In genomic region chr14:53306267-53306721, GRCh38 we compare ENCODE assay signal across 8 cellular contexts.
DNase-seq lines count a peak whose midpoint lies in the region; ATAC-seq and TF ChIP-seq lines count a peak whose summit lies in the region.

No MANE protein-coding gene starts in this region.

- in situ Hi-C loops in transverse colon (cut with MboI; ENCODE audit: low pct_ligation_motif_present in 1 of 4, low pct_unique_long_range_greater_than_20kb in 1 of 4, low sequenced_read_pairs in 3 of 4): loop anchor here in 1 of 4 donors (25.0 kb wide), 1 partner anchor 494 kb away; no protein-coding TSS in a partner anchor

- POLR2A ChIA-PET in Caco-2 (lab: Charles Lee): no interaction called here

- intact Hi-C loops in Caco-2 (cut with micrococcal nuclease; ENCODE audit: unreplicated experiment) (loop anchor here (5.0 kb wide), 1 partner anchor 484 kb away; no protein-coding TSS in a partner anchor), transverse colon (cut with DNase I; ENCODE audit: low total_unique reads) (no loop called here)

- TF ChIP-seq EP300 in transverse colon (IDR thresholded peaks at IDR 0.05; ENCODE audit: low read depth): no peak

- TF ChIP-seq CTCF in Caco-2 (IDR thresholded peaks at IDR 0.05; ENCODE audit: insufficient read depth in 1 of 2, low read depth in 1 of 2, low read length in 1 of 2, severe bottlenecking in 1 of 2, unreplicated experiment in 1 of 2): peak; percentile 65 to 82
- TF ChIP-seq CTCF in foreskin keratinocyte (conservative IDR thresholded peaks at IDR 0.05): peak; percentile 87
- TF ChIP-seq CTCF in neutrophil (IDR thresholded peaks at IDR 0.05): peak; percentile 16
- peak; percentile 68 to 79 (median 69) for TF ChIP-seq CTCF in transverse colon (IDR thresholded peaks at IDR 0.05)

- H3K9me3 ChIP-seq in Caco-2 (no peaks in the 10 kb centered on the region), neutrophil (no peaks in the 10 kb centered on the region), transverse colon (no peaks in the 10 kb centered on the region)

- H3K4me3 ChIP-seq in Caco-2 (ENCODE audit: low read depth, low read length) (peak overlapping the region; percentile 18; the same call in 1 of the 2 replicates), neutrophil (ENCODE audit: low read depth in 1 of 2, low read length in 1 of 2) (no peak overlapping the region), transverse colon (peak overlapping the region in 2 of 4 donors; percentile 12 to 44)

- peak; percentile 56 for ATAC-seq in HG02884 (IDR thresholded peaks at IDR 0.05; ENCODE audit: unreplicated experiment)
- peak; percentile 67 for ATAC-seq in foreskin keratinocyte
- no peak for ATAC-seq in HG02763 (IDR thresholded peaks at IDR 0.05; ENCODE audit: unreplicated experiment)

- no peak overlapping the region for H3K27ac Mint-ChIP-seq in Caco-2 (ENCODE audit: unreplicated experiment)

- peaks cover 5% of the 10 kb centered on the region for H3K27me3 Mint-ChIP-seq in Caco-2 (ENCODE audit: insufficient read depth, unreplicated experiment)

- H3K36me3 ChIP-seq in Caco-2 (ENCODE audit: control insufficient read depth, insufficient read depth, low read length) (no peaks in the 10 kb centered on the region), neutrophil (no peaks in the 10 kb centered on the region), transverse colon (no peaks in the 10 kb centered on the region)

- H3K27me3 ChIP-seq in Caco-2 (replicated peaks; ENCODE audit: control insufficient read depth, insufficient read depth, low read length): no peaks in the 10 kb centered on the region; the same call in 1 of the 2 replicates
- H3K27me3 ChIP-seq in foreskin keratinocyte: peaks cover 15% of the 10 kb centered on the region
- peaks cover 4% of the 10 kb centered on the region for H3K27me3 ChIP-seq in neutrophil
- no peaks in the 10 kb centered on the region for H3K27me3 ChIP-seq in transverse colon

- H3K27ac ChIP-seq in foreskin keratinocyte (no peak overlapping the region), neutrophil (no peak overlapping the region), transverse colon (peak overlapping the region; percentile 23 to 49 (median 42))

- CTCF ChIA-PET in Caco-2 (lab: Charles Lee): interaction anchor here (0.7 to 1.1 kb wide), 2 partner anchors 10 to 161 kb away, joined by 3 to 5 read pairs; no protein-coding TSS in a partner anchor

- DNase-seq in Caco-2 (peak; percentile 47 to 49), NOMO-1 treated with dmso at 0.1 percent for 144 hours (lab: John Stamatoyannopoulos, UW; ENCODE audit: unreplicated experiment) (peak; percentile 30), foreskin keratinocyte (peak in 1 of 2 donors; percentile 33), transverse colon (peak; percentile 22)
- DNase-seq in activated T-helper 9 cell treated with anti-CD3 and anti-CD28 coated beads, Interleukin-2, amount 50 U/mL, for 16 hours (ENCODE audit: low read depth): peak; percentile 2

- WGBS in transverse colon (ENCODE audit: low coverage in 1 of 2), 2 donors: 9% methylated on average over 7 to 11 of the region's 11 CpGs

- H3K4me3 Mint-ChIP-seq in Caco-2 (ENCODE audit: unreplicated experiment): peak overlapping the region; percentile 41

- H3K36me3 Mint-ChIP-seq in Caco-2 (ENCODE audit: insufficient read depth, unreplicated experiment): no peaks in the 10 kb centered on the region

- no peaks in the 10 kb centered on the region for H3K4me1 ChIP-seq in Caco-2
- no peaks in the 10 kb centered on the region for H3K4me1 ChIP-seq in foreskin keratinocyte
- peaks cover 0 to 5% of the 10 kb centered on the region in 2 experiments for H3K4me1 ChIP-seq in neutrophil (ENCODE audit: control insufficient read depth in 1 of 2, insufficient read depth in 1 of 2, low read depth in 1 of 2, low read length in 1 of 2)
- H3K4me1 ChIP-seq in transverse colon: peaks cover 0 to 17% (median 2%) of the 10 kb centered on the region in 4 donors

- H3K9me3 Mint-ChIP-seq in Caco-2 (ENCODE audit: unreplicated experiment): peaks cover 17% of the 10 kb centered on the region

- no TSS peak for BruUV-seq in Caco-2 (replicated peaks; lab: Mats Ljungman, UMichigan)

- H3K4me1 Mint-ChIP-seq in Caco-2 (ENCODE audit: low read depth, unreplicated experiment): no peaks in the 10 kb centered on the region

- no peak for TF ChIP-seq POLR2A in transverse colon (IDR thresholded peaks at IDR 0.05)

Comparison
In these comparisons a context has a peak if more than half of its experiments do, and no peak if none do; other contexts are left out.
1. CTCF ChIP-seq: peak in every context shown above with its lines; median percentile 87 in foreskin keratinocyte; 74 in Caco-2; 69 in transverse colon; 16 in neutrophil.
2. H3K27ac ChIP-seq: peak in transverse colon (4 of 4); none in foreskin keratinocyte (single experiment) and neutrophil (single experiment).